3 cellular contexts compared by ENCODE assay signal in the genomic region with DNA sequence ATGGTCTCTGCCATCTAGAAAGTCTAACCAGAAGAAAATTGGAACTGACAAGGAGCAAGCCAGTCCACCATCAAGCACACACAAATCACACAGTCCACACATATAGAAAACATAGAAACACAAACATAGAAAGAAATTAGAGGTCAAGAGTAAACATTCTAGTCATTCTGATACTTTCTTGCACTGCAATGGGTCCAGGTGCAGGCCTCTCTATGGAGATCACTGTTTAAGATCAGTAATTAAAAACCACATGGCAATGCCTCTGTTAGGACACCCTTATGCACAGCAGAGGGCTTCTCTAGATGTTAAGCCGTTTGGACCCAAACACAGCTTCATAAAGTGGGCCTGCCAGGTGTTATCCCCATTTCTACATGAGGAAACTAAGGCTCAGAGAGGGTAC.
TF ChIP-seq lines count a peak whose summit lies in the region.

No MANE protein-coding gene starts in this region.

TF ChIP-seq in GM12891, 5 proteins besides CTCF, POLR2A, EP300 and RAD21:
- TF ChIP-seq POLR2AphosphoS5 (IDR thresholded peaks at IDR 0.05; ENCODE audit: low read depth, low read length) (no peak), TAF1 (IDR thresholded peaks at IDR 0.05; ENCODE audit: low read depth, low read length) (no peak), SPI1 (IDR thresholded peaks at IDR 0.05; ENCODE audit: low read depth, low read length) (no peak), PAX5 (IDR thresholded peaks at IDR 0.05; ENCODE audit: insufficient read depth, low read length, severe bottlenecking) (no peak), POU2F2 (IDR thresholded peaks at IDR 0.05; ENCODE audit: low read depth, low read length) (no peak)
TF ChIP-seq in GM12891: peak in this region for 0.

TF ChIP-seq in HEK293, 187 proteins besides CTCF, POLR2A, EP300 and RAD21:
- TF ChIP-seq GLIS2 (tag by site-specific recombination; IDR thresholded peaks at IDR 0.05): no peak
- TF ChIP-seq ZNF610 (tag by site-specific recombination; IDR thresholded peaks at IDR 0.05; ENCODE audit: borderline replicate concordance): no peak
- no peak for TF ChIP-seq ZNF354C (tag by site-specific recombination; IDR thresholded peaks at IDR 0.05; ENCODE audit: borderline replicate concordance, low read depth)
- no peak for TF ChIP-seq ZNF530 (tag by site-specific recombination; IDR thresholded peaks at IDR 0.05; ENCODE audit: low read depth)
- TF ChIP-seq, protein P1, sequence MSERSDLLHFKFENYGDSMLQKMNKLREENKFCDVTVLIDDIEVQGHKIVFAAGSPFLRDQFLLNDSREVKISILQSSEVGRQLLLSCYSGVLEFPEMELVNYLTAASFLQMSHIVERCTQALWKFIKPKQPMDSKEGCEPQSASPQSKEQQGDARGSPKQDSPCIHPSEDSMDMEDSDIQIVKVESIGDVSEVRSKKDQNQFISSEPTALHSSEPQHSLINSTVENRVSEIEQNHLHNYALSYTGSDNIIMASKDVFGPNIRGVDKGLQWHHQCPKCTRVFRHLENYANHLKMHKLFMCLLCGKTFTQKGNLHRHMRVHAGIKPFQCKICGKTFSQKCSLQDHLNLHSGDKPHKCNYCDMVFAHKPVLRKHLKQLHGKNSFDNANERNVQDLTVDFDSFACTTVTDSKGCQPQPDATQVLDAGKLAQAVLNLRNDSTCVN (tag by site-specific recombination; optimal IDR thresholded peaks at IDR 0.05): no peak
- TF ChIP-seq, protein P2, sequence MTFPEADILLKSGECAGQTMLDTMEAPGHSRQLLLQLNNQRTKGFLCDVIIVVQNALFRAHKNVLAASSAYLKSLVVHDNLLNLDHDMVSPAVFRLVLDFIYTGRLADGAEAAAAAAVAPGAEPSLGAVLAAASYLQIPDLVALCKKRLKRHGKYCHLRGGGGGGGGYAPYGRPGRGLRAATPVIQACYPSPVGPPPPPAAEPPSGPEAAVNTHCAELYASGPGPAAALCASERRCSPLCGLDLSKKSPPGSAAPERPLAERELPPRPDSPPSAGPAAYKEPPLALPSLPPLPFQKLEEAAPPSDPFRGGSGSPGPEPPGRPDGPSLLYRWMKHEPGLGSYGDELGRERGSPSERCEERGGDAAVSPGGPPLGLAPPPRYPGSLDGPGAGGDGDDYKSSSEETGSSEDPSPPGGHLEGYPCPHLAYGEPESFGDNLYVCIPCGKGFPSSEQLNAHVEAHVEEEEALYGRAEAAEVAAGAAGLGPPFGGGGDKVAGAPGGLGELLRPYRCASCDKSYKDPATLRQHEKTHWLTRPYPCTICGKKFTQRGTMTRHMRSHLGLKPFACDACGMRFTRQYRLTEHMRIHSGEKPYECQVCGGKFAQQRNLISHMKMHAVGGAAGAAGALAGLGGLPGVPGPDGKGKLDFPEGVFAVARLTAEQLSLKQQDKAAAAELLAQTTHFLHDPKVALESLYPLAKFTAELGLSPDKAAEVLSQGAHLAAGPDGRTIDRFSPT (tag by site-specific recombination; IDR thresholded peaks at IDR 0.05): no peak
- TF ChIP-seq ZNF791 (tag by site-specific recombination; IDR thresholded peaks at IDR 0.05): no peak
- TF ChIP-seq ZNF112 (tag by site-specific recombination; IDR thresholded peaks at IDR 0.05): no peak
- no peak for TF ChIP-seq ZNF555 (tag by site-specific recombination; conservative IDR thresholded peaks at IDR 0.05)
- TF ChIP-seq ZBTB7A (tag by site-specific recombination; IDR thresholded peaks at IDR 0.05; ENCODE audit: low read depth): no peak
- TF ChIP-seq ZNF664 (tag by site-specific recombination; IDR thresholded peaks at IDR 0.05): no peak
- TF ChIP-seq ZNF747 (tag by site-specific recombination; IDR thresholded peaks at IDR 0.05): no peak
- TF ChIP-seq EGR2 (tag by site-specific recombination; IDR thresholded peaks at IDR 0.05; ENCODE audit: low read depth): no peak

TF ChIP-seq in K562, 482 proteins besides CTCF, POLR2A, EP300 and RAD21:
- TF ChIP-seq, protein P3, sequence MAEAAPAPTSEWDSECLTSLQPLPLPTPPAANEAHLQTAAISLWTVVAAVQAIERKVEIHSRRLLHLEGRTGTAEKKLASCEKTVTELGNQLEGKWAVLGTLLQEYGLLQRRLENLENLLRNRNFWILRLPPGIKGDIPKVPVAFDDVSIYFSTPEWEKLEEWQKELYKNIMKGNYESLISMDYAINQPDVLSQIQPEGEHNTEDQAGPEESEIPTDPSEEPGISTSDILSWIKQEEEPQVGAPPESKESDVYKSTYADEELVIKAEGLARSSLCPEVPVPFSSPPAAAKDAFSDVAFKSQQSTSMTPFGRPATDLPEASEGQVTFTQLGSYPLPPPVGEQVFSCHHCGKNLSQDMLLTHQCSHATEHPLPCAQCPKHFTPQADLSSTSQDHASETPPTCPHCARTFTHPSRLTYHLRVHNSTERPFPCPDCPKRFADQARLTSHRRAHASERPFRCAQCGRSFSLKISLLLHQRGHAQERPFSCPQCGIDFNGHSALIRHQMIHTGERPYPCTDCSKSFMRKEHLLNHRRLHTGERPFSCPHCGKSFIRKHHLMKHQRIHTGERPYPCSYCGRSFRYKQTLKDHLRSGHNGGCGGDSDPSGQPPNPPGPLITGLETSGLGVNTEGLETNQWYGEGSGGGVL (CRISPR knock-in tag; IDR thresholded peaks at IDR 0.05): no peak
- TF ChIP-seq ZNF384 (IDR thresholded peaks at IDR 0.05; ENCODE audit: low read depth, low read length) (no peak), TCFL5 (CRISPR knock-in tag; conservative IDR thresholded peaks at IDR 0.05) (no peak), CEBPG (CRISPR knock-in tag; IDR thresholded peaks at IDR 0.05) (no peak), CEBPG (tag; conservative IDR thresholded peaks at IDR 0.05 in 1 of 2, IDR thresholded peaks at IDR 0.05 in 1 of 2) (no peak), TCF3 (CRISPR knock-in tag; IDR thresholded peaks at IDR 0.05) (no peak), ZNF436 (CRISPR knock-in tag; IDR thresholded peaks at IDR 0.05) (no peak), FOXJ2 (tag; IDR thresholded peaks at IDR 0.05) (no peak), SMARCE1 (IDR thresholded peaks at IDR 0.05) (no peak), RBM39 (optimal IDR thresholded peaks at IDR 0.05; ENCODE audit: low read depth, low read length) (no peak), TBL1XR1 (IDR thresholded peaks at IDR 0.05; ENCODE audit: low read length in 2 of 2) (no peak), ZNF274 (IDR thresholded peaks at IDR 0.05; ENCODE audit: borderline replicate concordance, low read depth, low read length) (no peak), OTX1 (CRISPR knock-in tag; IDR thresholded peaks at IDR 0.05) (no peak)
- TF ChIP-seq, protein P4, sequence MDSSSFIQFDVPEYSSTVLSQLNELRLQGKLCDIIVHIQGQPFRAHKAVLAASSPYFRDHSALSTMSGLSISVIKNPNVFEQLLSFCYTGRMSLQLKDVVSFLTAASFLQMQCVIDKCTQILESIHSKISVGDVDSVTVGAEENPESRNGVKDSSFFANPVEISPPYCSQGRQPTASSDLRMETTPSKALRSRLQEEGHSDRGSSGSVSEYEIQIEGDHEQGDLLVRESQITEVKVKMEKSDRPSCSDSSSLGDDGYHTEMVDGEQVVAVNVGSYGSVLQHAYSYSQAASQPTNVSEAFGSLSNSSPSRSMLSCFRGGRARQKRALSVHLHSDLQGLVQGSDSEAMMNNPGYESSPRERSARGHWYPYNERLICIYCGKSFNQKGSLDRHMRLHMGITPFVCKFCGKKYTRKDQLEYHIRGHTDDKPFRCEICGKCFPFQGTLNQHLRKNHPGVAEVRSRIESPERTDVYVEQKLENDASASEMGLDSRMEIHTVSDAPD (CRISPR knock-in tag; IDR thresholded peaks at IDR 0.05): no peak
- TF ChIP-seq, protein P5, sequence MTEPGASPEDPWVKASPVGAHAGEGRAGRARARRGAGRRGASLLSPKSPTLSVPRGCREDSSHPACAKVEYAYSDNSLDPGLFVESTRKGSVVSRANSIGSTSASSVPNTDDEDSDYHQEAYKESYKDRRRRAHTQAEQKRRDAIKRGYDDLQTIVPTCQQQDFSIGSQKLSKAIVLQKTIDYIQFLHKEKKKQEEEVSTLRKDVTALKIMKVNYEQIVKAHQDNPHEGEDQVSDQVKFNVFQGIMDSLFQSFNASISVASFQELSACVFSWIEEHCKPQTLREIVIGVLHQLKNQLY (CRISPR knock-in tag; conservative IDR thresholded peaks at IDR 0.05): no peak
